1 cellular context compared by ENCODE assay signal in the genomic region with DNA sequence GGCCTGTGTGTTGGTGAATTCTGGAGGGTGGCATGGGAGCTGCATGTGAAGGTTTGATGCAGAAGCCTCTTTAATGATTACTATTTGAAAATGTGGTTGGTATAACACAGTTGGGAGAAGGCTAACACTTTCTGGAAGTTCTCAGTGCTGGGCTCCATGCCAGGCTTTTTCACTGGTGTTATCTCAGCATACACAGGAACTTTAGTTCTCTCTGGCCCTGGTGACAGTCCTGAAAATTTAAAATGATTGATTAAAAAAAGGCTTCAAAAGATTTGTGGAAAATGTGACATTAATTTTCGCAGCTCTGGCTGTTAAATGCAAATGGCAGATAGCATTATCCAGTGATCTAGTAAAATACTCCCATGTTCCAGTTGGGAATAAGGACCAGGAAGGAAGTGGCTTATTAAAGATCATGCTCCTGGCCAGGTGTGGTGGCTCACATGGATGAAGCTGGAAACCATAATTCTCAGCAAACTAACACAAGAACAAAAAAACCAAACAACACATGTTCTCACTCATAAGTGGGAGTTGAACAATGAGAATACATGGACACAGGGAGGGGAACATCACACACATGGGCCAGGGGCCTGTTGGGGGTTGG.
TF ChIP-seq lines count a peak whose summit lies in the region.

No MANE protein-coding gene starts in this region.

TF ChIP-seq in HepG2, 621 proteins besides CTCF, POLR2A, EP300 and RAD21:
- no peak for TF ChIP-seq ZNF382 (CRISPR knock-in tag; IDR thresholded peaks at IDR 0.05; ENCODE audit: borderline replicate concordance)
- TF ChIP-seq MAF1 (CRISPR knock-in tag; IDR thresholded peaks at IDR 0.05; ENCODE audit: borderline replicate concordance), result no peak
- TF ChIP-seq, protein P1, sequence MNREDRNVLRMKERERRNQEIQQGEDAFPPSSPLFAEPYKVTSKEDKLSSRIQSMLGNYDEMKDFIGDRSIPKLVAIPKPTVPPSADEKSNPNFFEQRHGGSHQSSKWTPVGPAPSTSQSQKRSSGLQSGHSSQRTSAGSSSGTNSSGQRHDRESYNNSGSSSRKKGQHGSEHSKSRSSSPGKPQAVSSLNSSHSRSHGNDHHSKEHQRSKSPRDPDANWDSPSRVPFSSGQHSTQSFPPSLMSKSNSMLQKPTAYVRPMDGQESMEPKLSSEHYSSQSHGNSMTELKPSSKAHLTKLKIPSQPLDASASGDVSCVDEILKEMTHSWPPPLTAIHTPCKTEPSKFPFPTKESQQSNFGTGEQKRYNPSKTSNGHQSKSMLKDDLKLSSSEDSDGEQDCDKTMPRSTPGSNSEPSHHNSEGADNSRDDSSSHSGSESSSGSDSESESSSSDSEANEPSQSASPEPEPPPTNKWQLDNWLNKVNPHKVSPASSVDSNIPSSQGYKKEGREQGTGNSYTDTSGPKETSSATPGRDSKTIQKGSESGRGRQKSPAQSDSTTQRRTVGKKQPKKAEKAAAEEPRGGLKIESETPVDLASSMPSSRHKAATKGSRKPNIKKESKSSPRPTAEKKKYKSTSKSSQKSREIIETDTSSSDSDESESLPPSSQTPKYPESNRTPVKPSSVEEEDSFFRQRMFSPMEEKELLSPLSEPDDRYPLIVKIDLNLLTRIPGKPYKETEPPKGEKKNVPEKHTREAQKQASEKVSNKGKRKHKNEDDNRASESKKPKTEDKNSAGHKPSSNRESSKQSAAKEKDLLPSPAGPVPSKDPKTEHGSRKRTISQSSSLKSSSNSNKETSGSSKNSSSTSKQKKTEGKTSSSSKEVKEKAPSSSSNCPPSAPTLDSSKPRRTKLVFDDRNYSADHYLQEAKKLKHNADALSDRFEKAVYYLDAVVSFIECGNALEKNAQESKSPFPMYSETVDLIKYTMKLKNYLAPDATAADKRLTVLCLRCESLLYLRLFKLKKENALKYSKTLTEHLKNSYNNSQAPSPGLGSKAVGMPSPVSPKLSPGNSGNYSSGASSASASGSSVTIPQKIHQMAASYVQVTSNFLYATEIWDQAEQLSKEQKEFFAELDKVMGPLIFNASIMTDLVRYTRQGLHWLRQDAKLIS (CRISPR knock-in tag; IDR thresholded peaks at IDR 0.05), result no peak
